ENCODE assay signal across 14 cellular contexts in genomic region chr16:10122546-10122945, GRCh38. TPM values are rescaled to one million over a fixed set of nuclear protein-coding genes. Genes with fewer than 3 reads are reported as not detected.
DNase-seq lines count a peak whose midpoint lies in the region; ATAC-seq, FAIRE-seq and TF ChIP-seq lines count a peak whose summit lies in the region.
"Had no signal": no experiment of that assay in that cellular context is flagged by ENCODE, and none has a peak within 500 bp of the region (broad histone marks: within the 10 kb centered on the region; RNA-seq: fewer than 3 reads in every experiment).

No MANE protein-coding gene starts in this region.

- peaks cover 33% of the 10 kb centered on the region for H3K4me1 Mint-ChIP-seq in astrocyte (ENCODE audit: low read depth, unreplicated experiment)

- no peaks in the 10 kb centered on the region for H4K20me1 ChIP-seq in astrocyte (ENCODE audit: insufficient read depth, low read length)

- peaks cover 5% of the 10 kb centered on the region for H3K27me3 Mint-ChIP-seq in astrocyte (ENCODE audit: low read depth, unreplicated experiment)

- FAIRE-seq in astrocyte (lab: Jason Lieb, UNC) = no peak
- no peak for FAIRE-seq in urothelium cell line (lab: Jason Lieb, UNC)
- FAIRE-seq: pancreas had no signal

- intact Hi-C loops in uterus (cut with DNase I; ENCODE audit: low total_unique reads) = no loop called here

- H3K4me1 ChIP-seq in astrocyte (ENCODE audit: insufficient read depth, low read length) (peaks cover 40% of the 10 kb centered on the region), uterus (no peaks in the 10 kb centered on the region)
- H3K4me1 ChIP-seq: vagina had no signal

- TF ChIP-seq POLR2A in uterus (IDR thresholded peaks at IDR 0.05) = no peak

- no peaks in the 10 kb centered on the region for H3K27me3 ChIP-seq in astrocyte (ENCODE audit: insufficient read depth, low read length)
- H3K27me3 ChIP-seq in uterus = no peaks in the 10 kb centered on the region
- H3K27me3 ChIP-seq: vagina had no signal

- DNase-seq in D341Med (ENCODE audit: low spot score) = peak; percentile 38
- DNase-seq in HFF-Myc (ENCODE audit: extremely low read depth, low read depth) = no peak
- no peak for DNase-seq in astrocyte (ENCODE audit: low read depth)
- peak; percentile 10 for DNase-seq in kidney tubule cell (ENCODE audit: low spot score)
- no peak for DNase-seq in uterus
- no peak for DNase-seq in urothelium cell line (ENCODE audit: low spot score)
- DNase-seq: activated gamma-delta T cell treated with Interleukin-2 at 50 U/mL for 16 hours; effector CD4-positive, alpha-beta T cell; IMR-90; NK-92 treated with Interleukin-12 subunit alpha and Interleukin-12 subunit beta, amount 100 ng/mL, for 24 hours; pancreas had no signal

- peak overlapping the region; percentile 80 for H3K9ac ChIP-seq in astrocyte (ENCODE audit: low read length)

- H3K4me3 ChIP-seq in HFF-Myc (replicated peaks; ENCODE audit: low read depth, low read length) = no peak overlapping the region
- H3K4me3 ChIP-seq in astrocyte (ENCODE audit: insufficient read depth, low read depth, low read length) = peak overlapping the region; percentile 13
- no peak overlapping the region for H3K4me3 ChIP-seq in uterus
- H3K4me3 ChIP-seq: pancreas, vagina had no signal

- no peak overlapping the region for H2AFZ ChIP-seq in astrocyte (ENCODE audit: low read depth, low read length)

- H3K9me3 ChIP-seq in astrocyte (ENCODE audit: insufficient read depth, low read depth, low read length) = no peaks in the 10 kb centered on the region
- H3K9me3 ChIP-seq in uterus = no peaks in the 10 kb centered on the region
- H3K9me3 ChIP-seq: pancreas, vagina had no signal

- H3K27ac ChIP-seq in astrocyte (ENCODE audit: low read depth, low read length) (peak overlapping the region; percentile 93), uterus (peak overlapping the region in 1 of 2 donors; percentile 48)
- H3K27ac ChIP-seq: vagina had no signal

- H3K27ac Mint-ChIP-seq in astrocyte (ENCODE audit: unreplicated experiment) = peak overlapping the region; percentile 98

- TF ChIP-seq CTCF in HFF-Myc (IDR thresholded peaks at IDR 0.05; ENCODE audit: low read depth, low read length, missing control alignments) (peak; percentile 22), astrocyte (IDR thresholded peaks at IDR 0.05; ENCODE audit: insufficient read depth, low read depth, low read length) (peak; percentile 49), uterus (IDR thresholded peaks at IDR 0.05) (peak in 1 of 4 experiments; percentile 19)

- H3K36me3 Mint-ChIP-seq in astrocyte (ENCODE audit: low read depth, unreplicated experiment) = no peaks in the 10 kb centered on the region

- H3K79me2 ChIP-seq in astrocyte (ENCODE audit: insufficient read depth, low read length) = no peaks in the 10 kb centered on the region

- ATAC-seq in GM18870 (IDR thresholded peaks at IDR 0.05; ENCODE audit: unreplicated experiment) (no peak), GM21717 (IDR thresholded peaks at IDR 0.05; ENCODE audit: unreplicated experiment) (no peak)

- no peak overlapping the region for H3K4me3 Mint-ChIP-seq in astrocyte (ENCODE audit: unreplicated experiment)

- no peaks in the 10 kb centered on the region for H3K9me3 Mint-ChIP-seq in astrocyte (ENCODE audit: unreplicated experiment)

- H3K36me3 ChIP-seq in astrocyte (ENCODE audit: insufficient read depth, low read length) (no peaks in the 10 kb centered on the region), uterus (no peaks in the 10 kb centered on the region)
- H3K36me3 ChIP-seq: pancreas, vagina had no signal

- H3K4me2 ChIP-seq in astrocyte (ENCODE audit: low read length) = peak overlapping the region; percentile 80

RNA-seq across cellular contexts. Expression of gene GRIN2A, which starts 59.7 kb away (rescaled TPM):
- total RNA-seq in astrocyte (0.53 and 0.68 TPM in 2 replicates), uterus (1 to 10 TPM in 1 of 4 donors, under 1 TPM in 3; under 0.01 to 2.4 (median 0.56) TPM)

Comparison
In these comparisons a context has a peak if more than half of its experiments do, and no peak if none do; other contexts are left out.
1. DNase-seq: peak in D341Med (single experiment) and kidney tubule cell (single experiment); none in HFF-Myc (single experiment), astrocyte (single experiment), uterus (0 of 2) and urothelium cell line (single experiment).